In the genomic region with DNA sequence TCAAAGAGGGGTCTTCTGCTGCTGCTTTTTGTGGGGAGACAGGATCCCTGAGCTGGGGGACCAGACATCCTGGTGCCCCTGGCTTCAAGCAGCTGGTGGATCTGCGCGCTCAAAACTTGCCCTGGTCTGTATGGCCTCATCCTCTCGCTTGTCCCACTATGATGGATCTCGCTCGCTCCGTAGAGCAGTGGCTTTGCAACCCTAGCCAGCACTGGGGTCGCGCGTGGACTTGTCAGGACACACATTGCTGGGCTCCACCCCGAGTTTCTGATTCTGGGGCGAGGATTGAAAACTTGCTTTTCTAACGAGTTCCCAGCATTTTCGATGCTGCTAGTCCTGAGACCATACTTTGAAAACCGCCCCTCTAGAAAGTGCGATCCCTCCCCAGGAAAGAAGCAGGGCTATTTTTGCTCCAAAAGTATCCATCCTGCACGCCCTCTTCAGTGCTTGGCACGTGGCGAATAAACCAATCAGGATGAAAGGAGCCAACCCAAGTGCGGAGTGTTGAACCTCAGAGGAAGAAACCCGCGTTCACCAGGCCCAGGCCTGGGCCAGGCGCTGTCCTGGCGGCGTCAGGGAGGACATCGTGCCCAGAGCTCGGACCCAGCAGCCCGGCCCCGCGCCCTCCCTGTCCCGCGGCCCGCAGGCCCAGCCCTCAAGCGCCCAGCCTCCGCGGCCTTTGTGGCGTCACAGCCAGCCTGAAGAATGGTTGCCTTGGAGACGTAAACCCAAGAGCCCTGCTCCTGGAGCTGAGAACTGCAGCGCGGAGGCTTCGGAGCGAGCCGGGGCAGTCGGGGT, we compare ENCODE assay signal across 1 cellular context.
TF ChIP-seq lines count a peak whose summit lies in the region.

A gene (plus strand): TSS at position 731 of the 798 bp plus-strand sequence. CDS start 1,092 bp downstream, outside the sequence.

TF ChIP-seq in IMR-90, 13 proteins besides CTCF, POLR2A, EP300 and RAD21:
- no peak for TF ChIP-seq RCOR1 (IDR thresholded peaks at IDR 0.05; ENCODE audit: insufficient replicate concordance, low read length)
- TF ChIP-seq FOS (IDR thresholded peaks at IDR 0.05; ENCODE audit: low read depth, low read length) = no peak
- TF ChIP-seq MXI1 (IDR thresholded peaks at IDR 0.05; ENCODE audit: borderline replicate concordance, low read depth, low read length) = no peak
- TF ChIP-seq, protein P1, sequence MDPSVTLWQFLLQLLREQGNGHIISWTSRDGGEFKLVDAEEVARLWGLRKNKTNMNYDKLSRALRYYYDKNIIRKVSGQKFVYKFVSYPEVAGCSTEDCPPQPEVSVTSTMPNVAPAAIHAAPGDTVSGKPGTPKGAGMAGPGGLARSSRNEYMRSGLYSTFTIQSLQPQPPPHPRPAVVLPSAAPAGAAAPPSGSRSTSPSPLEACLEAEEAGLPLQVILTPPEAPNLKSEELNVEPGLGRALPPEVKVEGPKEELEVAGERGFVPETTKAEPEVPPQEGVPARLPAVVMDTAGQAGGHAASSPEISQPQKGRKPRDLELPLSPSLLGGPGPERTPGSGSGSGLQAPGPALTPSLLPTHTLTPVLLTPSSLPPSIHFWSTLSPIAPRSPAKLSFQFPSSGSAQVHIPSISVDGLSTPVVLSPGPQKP (IDR thresholded peaks at IDR 0.05; ENCODE audit: borderline replicate concordance, low read depth, low read length) = no peak
- no peak for TF ChIP-seq SMC3 (IDR thresholded peaks at IDR 0.05; ENCODE audit: low read depth, low read length)
- TF ChIP-seq, protein P2, sequence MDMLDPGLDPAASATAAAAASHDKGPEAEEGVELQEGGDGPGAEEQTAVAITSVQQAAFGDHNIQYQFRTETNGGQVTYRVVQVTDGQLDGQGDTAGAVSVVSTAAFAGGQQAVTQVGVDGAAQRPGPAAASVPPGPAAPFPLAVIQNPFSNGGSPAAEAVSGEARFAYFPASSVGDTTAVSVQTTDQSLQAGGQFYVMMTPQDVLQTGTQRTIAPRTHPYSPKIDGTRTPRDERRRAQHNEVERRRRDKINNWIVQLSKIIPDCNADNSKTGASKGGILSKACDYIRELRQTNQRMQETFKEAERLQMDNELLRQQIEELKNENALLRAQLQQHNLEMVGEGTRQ (IDR thresholded peaks at IDR 0.05; ENCODE audit: low read depth, low read length) = no peak
- no peak for TF ChIP-seq BHLHE40 (IDR thresholded peaks at IDR 0.05; ENCODE audit: low read depth, low read length)
TF ChIP-seq in IMR-90: peak in this region for 0.
